18 cellular contexts compared by ENCODE assay signal in the genomic region with DNA sequence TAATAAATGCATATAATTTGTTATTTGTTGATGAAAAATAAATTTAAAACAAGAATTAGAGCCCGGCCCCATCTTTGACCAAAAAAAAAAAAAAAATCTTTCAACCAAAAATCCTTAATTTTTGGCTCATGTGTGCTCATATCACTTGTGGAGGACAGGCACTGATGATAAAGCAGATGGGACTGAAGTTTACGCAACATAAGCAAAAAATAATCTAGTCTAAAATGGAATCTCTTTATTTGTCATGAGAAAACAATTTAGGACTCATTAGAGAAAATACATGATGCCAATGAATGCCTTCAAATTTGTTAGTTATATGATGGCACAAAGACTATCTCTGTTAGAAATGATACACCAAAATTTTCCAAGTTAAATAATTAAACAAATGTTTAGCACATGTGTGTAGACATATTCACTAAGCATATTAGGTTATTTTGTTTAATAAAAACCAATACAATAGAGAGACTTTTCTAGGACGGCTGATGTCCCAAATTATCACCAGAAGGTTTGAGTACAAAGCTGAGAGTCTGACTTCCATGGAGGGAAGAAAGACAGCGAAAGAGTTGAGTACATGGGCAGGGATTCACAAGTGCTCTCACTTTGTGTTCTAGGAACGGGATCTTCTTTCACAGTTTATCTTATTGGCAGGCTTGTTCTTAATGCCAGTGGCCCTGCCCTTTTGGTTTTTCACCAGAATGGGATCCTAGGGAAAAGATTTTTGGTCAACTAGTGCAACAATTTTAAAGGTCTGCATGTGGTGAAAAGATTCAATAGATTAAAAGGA.
A peak's percentile ranks its signal among the peaks of the same experiment; 100 is the strongest.
DNase-seq lines count a peak whose midpoint lies in the region; ATAC-seq, FAIRE-seq and TF ChIP-seq lines count a peak whose summit lies in the region.
"Had no signal": no experiment of that assay in that cellular context is flagged by ENCODE, and none has a peak within 500 bp of the region (broad histone marks: within the 10 kb centered on the region; RNA-seq: fewer than 3 reads in every experiment).

No MANE protein-coding gene starts in this region.

- TF ChIP-seq POLR2A in A549 (IDR thresholded peaks at IDR 0.05; ENCODE audit: low read length) (no peak), esophagus squamous epithelium (IDR thresholded peaks at IDR 0.05) (no peak), gastrocnemius medialis (IDR thresholded peaks at IDR 0.05) (peak in 1 of 2 donors; percentile 5)

- POLR2A ChIA-PET in A549 (lab: Yijun Ruan, JAX): no interaction called here
- POLR2A ChIA-PET in activated CD8-positive, alpha-beta T cell treated with anti-CD3 and anti-CD28 coated beads for 36 hours (lab: Charles Lee): no interaction called here

- H3K27ac ChIP-seq in A549 (peak overlapping the region; percentile 67 to 77; a peak in 5 of 6 replicates), esophagus squamous epithelium (peak overlapping the region in 3 of 4 donors; percentile 4 to 43 (median 14)), gastrocnemius medialis (peak overlapping the region; percentile 78 to 85 (median 80)), upper lobe of right lung (no peak overlapping the region)

- no peaks in the 10 kb centered on the region for H3K27me3 Mint-ChIP-seq in activated CD8-positive, alpha-beta T cell treated with anti-CD3 and anti-CD28 coated beads for 36 hours
- H3K27me3 Mint-ChIP-seq: B cell; CD4-positive, alpha-beta T cell had no signal

- TF ChIP-seq EP300 in A549 (IDR thresholded peaks at IDR 0.05): no peak

- intact Hi-C loops in esophagus squamous epithelium (cut with DNase I) (no loop called here), gastrocnemius medialis (cut with DNase I; ENCODE audit: low total_unique reads) (no loop called here), upper lobe of right lung (cut with DNase I) (no loop called here)
- intact Hi-C loops in activated CD8-positive, alpha-beta T cell treated with anti-CD3 and anti-CD28 coated beads for 36 hours (cut with micrococcal nuclease): no loop called here

- no peak for ATAC-seq in A549
- peak; percentile 39 to 77 for ATAC-seq in gastrocnemius medialis
- ATAC-seq in HG02623 (IDR thresholded peaks at IDR 0.05; ENCODE audit: unreplicated experiment): no peak
- ATAC-seq in activated CD8-positive, alpha-beta T cell treated with anti-CD3 and anti-CD28 coated beads for 36 hours: no peak
- no peak for ATAC-seq in upper lobe of right lung

- no peak overlapping the region for H3K4me3 ChIP-seq in A549
- no peak overlapping the region for H3K4me3 ChIP-seq in esophagus squamous epithelium
- H3K4me3 ChIP-seq in gastrocnemius medialis: no peak overlapping the region
- no peak overlapping the region for H3K4me3 ChIP-seq in upper lobe of right lung
- H3K4me3 ChIP-seq: HAP-1 had no signal

- 75% methylated on average over 5 of the region's 5 CpGs for WGBS in A549 (ENCODE audit: missing lambda C conversion rate)
- WGBS in esophagus squamous epithelium, 2 donors: 72 to 77% methylated on average over 5 of the region's 5 CpGs

- DNase-seq in A549 (ENCODE audit: low read depth in 1 of 2, low spot score in 1 of 2) (no peak), EH (ENCODE audit: low read depth) (peak; percentile 35), esophagus squamous epithelium (lab: John Stamatoyannopoulos, UW) (no peak), gastrocnemius medialis (no peak), upper lobe of right lung (no peak)
- DNase-seq in activated CD8-positive, alpha-beta memory T cell treated with anti-CD3 and anti-CD28 coated beads, Interleukin-2, amount 50 U/mL, for 48 hours: no peak
- DNase-seq in activated CD8-positive, alpha-beta T cell treated with anti-CD3 and anti-CD28 coated beads for 36 hours: no peak
- DNase-seq: CD4-positive, alpha-beta T cell; KG1; NCI-H1436; NCI-H2029; NCI-H748 treated with DMSO at 0.1 percent for 48 hours; OCI-M1; SIG-M5 had no signal

- CTCF ChIA-PET in A549 (lab: Yijun Ruan, JAX): interaction anchor here (1.4 kb wide), 1 partner anchor 11 kb away, joined by 5 read pairs; no protein-coding TSS in a partner anchor
- CTCF ChIA-PET in activated CD8-positive, alpha-beta T cell treated with anti-CD3 and anti-CD28 coated beads for 36 hours (lab: Charles Lee): no interaction called here

- no peak for TF ChIP-seq CTCF in A549 (IDR thresholded peaks at IDR 0.05)
- TF ChIP-seq CTCF in esophagus squamous epithelium (IDR thresholded peaks at IDR 0.05): no peak
- no peak for TF ChIP-seq CTCF in gastrocnemius medialis (IDR thresholded peaks at IDR 0.05 in 4 of 5, conservative IDR thresholded peaks at IDR 0.05 in 1 of 5)
- no peak for TF ChIP-seq CTCF in activated CD8-positive, alpha-beta T cell treated with anti-CD3 and anti-CD28 coated beads for 36 hours (IDR thresholded peaks at IDR 0.05)
- no peak for TF ChIP-seq CTCF in upper lobe of right lung (IDR thresholded peaks at IDR 0.05)

- H3K4me1 ChIP-seq in A549 (peaks cover 65% of the 10 kb centered on the region), esophagus squamous epithelium (no peaks in the 10 kb centered on the region), gastrocnemius medialis (peaks cover 35 to 47% of the 10 kb centered on the region in 2 donors), upper lobe of right lung (no peaks in the 10 kb centered on the region)
- H3K4me1 ChIP-seq: HAP-1 had no signal

- H3K36me3 ChIP-seq in esophagus squamous epithelium (no peaks in the 10 kb centered on the region), gastrocnemius medialis (no peaks in the 10 kb centered on the region), upper lobe of right lung (no peaks in the 10 kb centered on the region)
- H3K36me3 ChIP-seq: HAP-1 had no signal

- peak; percentile 39 for FAIRE-seq in A549 (lab: Jason Lieb, UNC)
- FAIRE-seq: GM19239 had no signal

- no peaks in the 10 kb centered on the region for H3K36me3 Mint-ChIP-seq in activated CD8-positive, alpha-beta T cell treated with anti-CD3 and anti-CD28 coated beads for 36 hours (ENCODE audit: low read depth)

- H3K4me3 Mint-ChIP-seq in activated CD8-positive, alpha-beta T cell treated with anti-CD3 and anti-CD28 coated beads for 36 hours: no peak overlapping the region
- H3K4me3 Mint-ChIP-seq: B cell; CD4-positive, alpha-beta T cell had no signal

- no peaks in the 10 kb centered on the region for H3K27me3 ChIP-seq in esophagus squamous epithelium
- H3K27me3 ChIP-seq in gastrocnemius medialis: no peaks in the 10 kb centered on the region
- H3K27me3 ChIP-seq in upper lobe of right lung: no peaks in the 10 kb centered on the region

- H3K4me2 ChIP-seq in A549: peak overlapping the region; percentile 50; the same call in 2 of the 3 replicates

- TF ChIP-seq RAD21 in A549 (conservative IDR thresholded peaks at IDR 0.05 in 1 of 2, IDR thresholded peaks at IDR 0.05 in 1 of 2): no peak

- no peak overlapping the region for H3K27ac Mint-ChIP-seq in activated CD8-positive, alpha-beta T cell treated with anti-CD3 and anti-CD28 coated beads for 36 hours
- H3K27ac Mint-ChIP-seq: B cell; CD4-positive, alpha-beta T cell had no signal

- in situ Hi-C loops in gastrocnemius medialis (cut with MboI; ENCODE audit: low sequenced_read_pairs in 4 of 4): no loop called here

- H3K9me3 ChIP-seq in A549: no peaks in the 10 kb centered on the region
- H3K9me3 ChIP-seq in esophagus squamous epithelium: no peaks in the 10 kb centered on the region
- no peaks in the 10 kb centered on the region for H3K9me3 ChIP-seq in gastrocnemius medialis
- no peaks in the 10 kb centered on the region for H3K9me3 ChIP-seq in upper lobe of right lung
- H3K9me3 ChIP-seq: HAP-1 had no signal

- H3K4me1 Mint-ChIP-seq in activated CD8-positive, alpha-beta T cell treated with anti-CD3 and anti-CD28 coated beads for 36 hours (ENCODE audit: low read depth): peaks cover 6% of the 10 kb centered on the region
- H3K4me1 Mint-ChIP-seq: B cell had no signal

- no peaks in the 10 kb centered on the region for H3K9me3 Mint-ChIP-seq in activated CD8-positive, alpha-beta T cell treated with anti-CD3 and anti-CD28 coated beads for 36 hours
- H3K9me3 Mint-ChIP-seq: CD4-positive, alpha-beta T cell had no signal

TF ChIP-seq in A549, 52 proteins besides CTCF, POLR2A, EP300 and RAD21:
- no peak for TF ChIP-seq TP53 (CRISPR knock-in tag; IDR thresholded peaks at IDR 0.05)
- TF ChIP-seq CHD4 (IDR thresholded peaks at IDR 0.05; ENCODE audit: borderline replicate concordance): no peak
- TF ChIP-seq USF2 (IDR thresholded peaks at IDR 0.05): no peak
- TF ChIP-seq MAFK (IDR thresholded peaks at IDR 0.05; ENCODE audit: partially characterized antibody): peak; percentile 95
- TF ChIP-seq HEYL (CRISPR knock-in tag; IDR thresholded peaks at IDR 0.05): no peak

Comparison
In these comparisons a context has a peak if more than half of its experiments do, and no peak if none do; other contexts are left out.
1. ATAC-seq: peak in gastrocnemius medialis (2 of 2); none in A549 (0 of 2), HG02623 (single experiment), activated CD8-positive, alpha-beta T cell treated with anti-CD3 and anti-CD28 coated beads for 36 hours (single experiment) and upper lobe of right lung (single experiment).